In genomic region chr16:53511403-53512280, GRCh38 we compare ENCODE assay signal across 13 cellular contexts. TPM values are rescaled to one million over a fixed set of nuclear protein-coding genes. Genes with fewer than 3 reads are reported as not detected.
DNase-seq lines count a peak whose midpoint lies in the region; ATAC-seq and TF ChIP-seq lines count a peak whose summit lies in the region.
"Had no signal": no experiment of that assay in that cellular context is flagged by ENCODE, and none has a peak within 500 bp of the region (broad histone marks: within the 10 kb centered on the region; RNA-seq: fewer than 3 reads in every experiment).

No MANE protein-coding gene starts in this region.

- H3K4me1 ChIP-seq in liver (ENCODE audit: control insufficient read depth in 4 of 4, insufficient read depth in 4 of 4, low read length in 3 of 4): peaks cover 7 to 37% (median 31%) of the 10 kb centered on the region in 4 donors
- no peaks in the 10 kb centered on the region for H3K4me1 ChIP-seq in ovary (ENCODE audit: insufficient read depth)
- peaks cover 3 to 4% of the 10 kb centered on the region in 2 donors for H3K4me1 ChIP-seq in neuronal stem cell (ENCODE audit: control insufficient read depth in 2 of 2, insufficient read depth in 1 of 2, low read depth in 1 of 2, low read length in 2 of 2)

- no peak overlapping the region for H3K18ac ChIP-seq in neuronal stem cell (ENCODE audit: low read length)

- no peak overlapping the region for H2AK5ac ChIP-seq in neuronal stem cell (ENCODE audit: low read depth, low read length)

- H3K14ac ChIP-seq in neuronal stem cell (ENCODE audit: low read length): no peak overlapping the region

- ATAC-seq in T-helper 17 cell: no peak
- ATAC-seq in HG03378 (IDR thresholded peaks at IDR 0.05; ENCODE audit: unreplicated experiment): no peak

- H3K23ac ChIP-seq in neuronal stem cell (ENCODE audit: low read depth, low read length, poor library complexity): no peak overlapping the region

- H3K4me2 ChIP-seq in neuronal stem cell (ENCODE audit: insufficient read depth, low read length, poor library complexity, severe bottlenecking): no peak overlapping the region

- H3K4me1 Mint-ChIP-seq in T-helper 17 cell: peaks cover 21% of the 10 kb centered on the region

- H3K4ac ChIP-seq in neuronal stem cell (ENCODE audit: low read length): no peak overlapping the region

- no peaks in the 10 kb centered on the region for H3K27me3 Mint-ChIP-seq in T-helper 17 cell

- DNase-seq in DMS153 treated with DMSO at 0.1 percent for 48 hours (lab: John Stamatoyannopoulos, UW; ENCODE audit: unreplicated experiment) (peak; percentile 23), T-helper 17 cell (no peak), ovary (no peak), hippocampal formation (lab: John Stamatoyannopoulos, UW) (no peak), neuronal stem cell (ENCODE audit: low spot score) (no peak)
- DNase-seq: NCI-H1436 treated with DMSO at 0.1 percent for 48 hours; stimulated activated CD4-positive, alpha-beta T cell treated with anti-CD3 and anti-CD28 coated beads, Interleukin-12 subunit alpha, Interleukin-12 subunit beta, amount 100 ng/mL, for 4 hours had no signal

- no peak overlapping the region for H3K4me3 Mint-ChIP-seq in T-helper 17 cell
- H3K4me3 Mint-ChIP-seq: CD14-positive monocyte; T-helper 1 cell treated with Interleukin-12 subunit alpha and Interleukin-12 subunit beta and Interleukin-4 antibody, amounts not matched to agents 30 μg/mL and 1 μg/mL, for 36 hours had no signal

- H3K4me3 ChIP-seq in liver (ENCODE audit: low read depth in 1 of 3, low read length in 3 of 3) (no peak overlapping the region), ovary (no peak overlapping the region), neuronal stem cell (ENCODE audit: low read length in 2 of 2) (no peak overlapping the region)
- H3K4me3 ChIP-seq: ascending aorta had no signal

- H3K27ac ChIP-seq in 22Rv1 (peak overlapping the region; percentile 61), liver (ENCODE audit: low read depth in 1 of 2, low read length in 2 of 2) (peak overlapping the region; percentile 87 to 95), ovary (no peak overlapping the region), neuronal stem cell (replicated peaks; ENCODE audit: low read length) (no peak overlapping the region)

- no peak overlapping the region for H2BK12ac ChIP-seq in neuronal stem cell (ENCODE audit: low read length)

- H3K9ac ChIP-seq in liver (ENCODE audit: low read depth in 1 of 2, low read length in 2 of 2): peak overlapping the region in 1 of 2 donors; percentile 27
- no peak overlapping the region for H3K9ac ChIP-seq in neuronal stem cell (ENCODE audit: low read depth, low read length, poor library complexity)

- TF ChIP-seq RAD21 in liver (IDR thresholded peaks at IDR 0.05): peak; percentile 2 to 45

- H3K27ac Mint-ChIP-seq in T-helper 17 cell: peak overlapping the region; percentile 71

- no peaks in the 10 kb centered on the region for H3K9me3 ChIP-seq in T-helper 17 cell (ENCODE audit: control insufficient read depth, low read length, poor library complexity, severe bottlenecking)
- no peaks in the 10 kb centered on the region for H3K9me3 ChIP-seq in liver (ENCODE audit: control insufficient read depth in 4 of 4, low read length in 3 of 4)
- no peaks in the 10 kb centered on the region for H3K9me3 ChIP-seq in ovary
- H3K9me3 ChIP-seq in neuronal stem cell (replicated peaks in 1 of 2; ENCODE audit: control insufficient read depth in 2 of 2, insufficient read depth in 1 of 2, low read depth in 1 of 2, low read length in 2 of 2): peaks cover 2 to 14% of the 10 kb centered on the region in 2 donors
- H3K9me3 ChIP-seq: ascending aorta had no signal

- no peak overlapping the region for H2BK5ac ChIP-seq in neuronal stem cell (ENCODE audit: low read length)

- H2BK15ac ChIP-seq in neuronal stem cell (ENCODE audit: low read length): no peak overlapping the region

- intact Hi-C loops in ovary (cut with DNase I): no loop called here

- H3K27me3 ChIP-seq in liver (ENCODE audit: control insufficient read depth in 4 of 4, insufficient read depth in 4 of 4, low read length in 3 of 4) (no peaks in the 10 kb centered on the region), ovary (no peaks in the 10 kb centered on the region), neuronal stem cell (ENCODE audit: control insufficient read depth in 3 of 3, insufficient read depth in 3 of 3, low read depth in 1 of 3, low read length in 3 of 3) (no peaks in the 10 kb centered on the region)
- H3K27me3 ChIP-seq: ascending aorta had no signal

- TF ChIP-seq EP300 in ovary (IDR thresholded peaks at IDR 0.05): no peak

- no peak overlapping the region for H2AFZ ChIP-seq in neuronal stem cell (ENCODE audit: low read length)

- TF ChIP-seq POLR2A in ovary (IDR thresholded peaks at IDR 0.05): no peak

- no peaks in the 10 kb centered on the region for H3K79me1 ChIP-seq in neuronal stem cell (ENCODE audit: low read depth, low read length)

- TF ChIP-seq CTCF in 22Rv1 (IDR thresholded peaks at IDR 0.05) (no peak), liver (IDR thresholded peaks at IDR 0.05; ENCODE audit: low read depth, low read length, missing input control) (peak; percentile 27), ovary (IDR thresholded peaks at IDR 0.05) (no peak)

- H3K36me3 ChIP-seq in liver (ENCODE audit: control insufficient read depth in 4 of 4, insufficient read depth in 3 of 4, low read depth in 1 of 4, low read length in 3 of 4): no peaks in the 10 kb centered on the region
- no peaks in the 10 kb centered on the region for H3K36me3 ChIP-seq in ovary
- no peaks in the 10 kb centered on the region for H3K36me3 ChIP-seq in neuronal stem cell (replicated peaks in 1 of 2; ENCODE audit: control insufficient read depth in 2 of 2, insufficient read depth in 2 of 2, low read length in 2 of 2)
- H3K36me3 ChIP-seq: ascending aorta had no signal

- no peaks in the 10 kb centered on the region for H3K36me3 Mint-ChIP-seq in T-helper 17 cell (ENCODE audit: low read depth)
- H3K36me3 Mint-ChIP-seq: CD14-positive monocyte had no signal

- no peak overlapping the region for H2BK120ac ChIP-seq in neuronal stem cell (ENCODE audit: low read depth, low read length)

- no peak overlapping the region for H4K8ac ChIP-seq in neuronal stem cell (ENCODE audit: low read depth, low read length)

- no peak overlapping the region for H4K91ac ChIP-seq in neuronal stem cell (ENCODE audit: low read depth, low read length, poor library complexity)

- WGBS in liver: 36% methylated on average over 12 of the region's 12 CpGs
- WGBS in ovary, 3 donors: 61 to 70% (median 63%) methylated on average over 12 of the region's 12 CpGs
- no CpG with 5 or more reads among the region's 12 CpGs for whole genome bisulfite sequencing in neuronal stem cell (ENCODE audit: extremely low coverage in 2 of 2, insufficient read length in 2 of 2, insufficient replicate concordance in 1 of 2), 2 donors

TF ChIP-seq in liver, 16 proteins besides CTCF, POLR2A, EP300 and RAD21 (continues in another document):
- peak; percentile 94 to 95 for TF ChIP-seq RXRA (IDR thresholded peaks at IDR 0.05)
- no peak for TF ChIP-seq YY1 (IDR thresholded peaks at IDR 0.05)
- TF ChIP-seq TAF1 (conservative IDR thresholded peaks at IDR 0.05): peak; percentile 80
- peak; percentile 93 to 96 for TF ChIP-seq HNF4A (conservative IDR thresholded peaks at IDR 0.05)
- peak in 1 of 2 donors; percentile 71 for TF ChIP-seq EGR1 (IDR thresholded peaks at IDR 0.05; ENCODE audit: low read depth in 2 of 2)
- peak in 1 of 2 donors; percentile 39 for TF ChIP-seq GABPA (IDR thresholded peaks at IDR 0.05 in 1 of 2, conservative IDR thresholded peaks at IDR 0.05 in 1 of 2)
- TF ChIP-seq HNF4G (IDR thresholded peaks at IDR 0.05): peak; percentile 89
- peak; percentile 97 for TF ChIP-seq NR2F2 (IDR thresholded peaks at IDR 0.05)
- peak; percentile 45 to 73 for TF ChIP-seq JUND (IDR thresholded peaks at IDR 0.05)
- TF ChIP-seq ATF3 (IDR thresholded peaks at IDR 0.05): peak; percentile 41
- peak; percentile 51 for TF ChIP-seq ZBTB33 (IDR thresholded peaks at IDR 0.05)
- TF ChIP-seq FOXA1 (IDR thresholded peaks at IDR 0.05): peak; percentile 36
- TF ChIP-seq MAX (IDR thresholded peaks at IDR 0.05): peak; percentile 91
- peak; percentile 96 for TF ChIP-seq SP1 (IDR thresholded peaks at IDR 0.05)
- TF ChIP-seq FOXA2 (IDR thresholded peaks at IDR 0.05): peak; percentile 75

RNA-seq across cellular contexts. Expression of gene AKTIP, which starts 8.6 kb away (rescaled TPM):
- total RNA-seq in T-helper 17 cell: 10 to 100 TPM; 28.5 to 32.4 TPM
- 10 to 100 TPM in 1 of 2 donors, 1 to 10 TPM in 1; 7.5 to 47.1 TPM for total RNA-seq in liver
- 10 to 100 TPM; 20.1 to 20.7 TPM for polyA plus RNA-seq in liver
- total RNA-seq in ovary: 10 to 100 TPM; 29.9 to 51.5 (median 44.1) TPM
- polyA plus RNA-seq in ovary: 10 to 100 TPM; 28.5 to 43.4 TPM
- polyA plus RNA-seq in neuronal stem cell (2013, experiment 1 of 2): 13.5 TPM
- 15.3 TPM for polyA plus RNA-seq in neuronal stem cell (2013, experiment 2 of 2)

Comparison
In these comparisons a context has a peak if more than half of its experiments do, and no peak if none do; other contexts are left out.
1. H3K27ac ChIP-seq: peak in 22Rv1 (single experiment) and liver (2 of 2); none in ovary (0 of 2) and neuronal stem cell (single experiment).